ENCODE assay signal across 28 cellular contexts in the genomic region with DNA sequence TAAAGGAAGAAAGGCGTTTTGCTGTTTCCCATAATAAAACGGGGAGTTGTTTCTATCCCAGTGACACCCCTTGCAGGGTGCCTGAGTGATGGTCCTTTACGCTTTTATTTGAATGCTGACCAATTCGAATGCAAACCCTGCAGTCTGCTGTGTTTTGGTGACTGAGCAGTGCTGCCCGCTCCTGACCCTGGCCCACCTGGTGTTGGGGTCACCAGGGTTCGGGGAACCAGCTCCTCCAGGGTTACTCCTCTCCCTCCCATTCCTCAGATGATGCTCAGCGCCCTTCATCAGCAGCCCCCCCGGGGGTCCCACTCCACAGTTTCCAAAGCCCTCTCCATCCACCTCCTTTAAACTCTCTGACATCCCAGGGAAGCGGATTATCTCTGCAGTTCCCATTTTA. TPM values are rescaled to one million over a fixed set of nuclear protein-coding genes. Genes with fewer than 3 reads are reported as not detected.
"Had no signal": no experiment of that assay in that cellular context is flagged by ENCODE, and none has a peak within 500 bp of the region (broad histone marks: within the 10 kb centered on the region; RNA-seq: fewer than 3 reads in every experiment).

No MANE protein-coding gene starts in this region.

- H3K4me1 ChIP-seq: right lobe of liver had no signal

- H3K9me3 ChIP-seq: neutrophil, right lobe of liver, thyroid gland had no signal

- H3K27ac Mint-ChIP-seq: activated T-helper 17 cell treated with anti-CD3 and anti-CD28 coated beads, Interleukin-2, amount 50 U/mL, for 72 hours; progenitor cell of endocrine pancreas; stimulated activated memory B cell treated with anti-CD40 and anti-IgM and Interleukin-4, amounts not matched to agents 10 μg/mL and 1 μg/mL and 100 μg/mL, for 72 hours; stimulated activated naive CD8-positive, alpha-beta T cell treated with anti-CD3 and anti-CD28 coated beads, Interleukin-15, amount 100 ng/mL, for 72 hours; T-cell had no signal

- H3K36me3 ChIP-seq: right lobe of liver, thyroid gland had no signal

- H3K9me3 Mint-ChIP-seq: activated T-helper 17 cell treated with anti-CD3 and anti-CD28 coated beads, Interleukin-2, amount 50 U/mL, for 72 hours; nephron; stimulated activated memory B cell treated with anti-CD40 and anti-IgM and Interleukin-4, amounts not matched to agents 10 μg/mL and 1 μg/mL and 100 μg/mL, for 72 hours; stimulated activated naive CD8-positive, alpha-beta T cell treated with anti-CD3 and anti-CD28 coated beads, Interleukin-15, amount 100 ng/mL, for 72 hours; T-cell had no signal

- H3K36me3 Mint-ChIP-seq: stimulated activated memory B cell treated with anti-CD40 and anti-IgM and Interleukin-4, amounts not matched to agents 10 μg/mL and 1 μg/mL and 100 μg/mL, for 72 hours; T-cell had no signal

- H3K4me3 Mint-ChIP-seq: activated T-helper 17 cell treated with anti-CD3 and anti-CD28 coated beads, Interleukin-2, amount 50 U/mL, for 72 hours; nephron; stimulated activated memory B cell treated with anti-CD40 and anti-IgM and Interleukin-4, amounts not matched to agents 10 μg/mL and 1 μg/mL and 100 μg/mL, for 72 hours; stimulated activated naive CD8-positive, alpha-beta T cell treated with anti-CD3 and anti-CD28 coated beads, Interleukin-15, amount 100 ng/mL, for 72 hours; T-cell had no signal

- H3K4me3 ChIP-seq: right lobe of liver, thyroid gland had no signal

- H3K4me1 Mint-ChIP-seq: activated T-helper 17 cell treated with anti-CD3 and anti-CD28 coated beads, Interleukin-2, amount 50 U/mL, for 72 hours had no signal

- H3K27me3 ChIP-seq: neutrophil had no signal

- DNase-seq: activated CD4-positive, alpha-beta T cell treated with anti-CD3 and anti-CD28 coated beads for 4 hours; activated CD4-positive, alpha-beta T cell treated with anti-CD3 and anti-CD28 coated beads, Interleukin-2, amount 50 U/mL, for 48 hours; activated CD4-positive, CD25-positive, alpha-beta regulatory T cell; activated CD8-positive, alpha-beta memory T cell treated with anti-CD3 and anti-CD28 coated beads for 24 hours; activated gamma-delta T cell treated with Interleukin-2 at 50 U/mL for 16 hours; activated naive CD4-positive, alpha-beta T cell treated with anti-CD3 and anti-CD28 coated beads, Interleukin-2, amount 50 U/mL, for 16 hours; amniotic stem cell; caudate nucleus; cortex of kidney; foreskin fibroblast; left ventricle myocardium superior; mammary epithelial cell; right lobe of liver; stimulated activated CD4-positive, alpha-beta T cell treated with anti-CD3 and anti-CD28 coated beads, Interleukin-1b, Interleukin-23, amount 100 ng/mL, for 48 hours; stimulated activated CD4-positive, alpha-beta T cell treated with anti-CD3 and anti-CD28 coated beads, Interleukin-4, amount 100 ng/mL, for 4 hours; stimulated activated CD8-positive, alpha-beta memory T cell treated with anti-CD3 and anti-CD28 coated beads, Interleukin-4, amount 100 ng/mL, for 48 hours; stimulated activated naive CD8-positive, alpha-beta T cell treated with anti-CD3 and anti-CD28 coated beads, Interleukin-15, amount 100 ng/mL, for 72 hours; T-cell; thyroid gland had no signal

- H3K27ac ChIP-seq: neutrophil, right lobe of liver, thyroid gland had no signal

- ATAC-seq: activated T-helper 17 cell treated with anti-CD3 and anti-CD28 coated beads, Interleukin-2, amount 50 U/mL, for 72 hours; esophagus mucosa; right lobe of liver; stimulated activated memory B cell treated with anti-CD40 and anti-IgM and Interleukin-4, amounts not matched to agents 10 μg/mL and 1 μg/mL and 100 μg/mL, for 72 hours; stimulated activated naive CD8-positive, alpha-beta T cell treated with anti-CD3 and anti-CD28 coated beads, Interleukin-15, amount 100 ng/mL, for 72 hours; T-cell had no signal

RNA-seq across cellular contexts. Expression of gene CA4, which starts 6.0 kb away (rescaled TPM):
- total RNA-seq: activated T-helper 17 cell treated with anti-CD3 and anti-CD28 coated beads, Interleukin-2, amount 50 U/mL, for 72 hours; chondrocyte; mammary epithelial cell; osteocyte; T-cell; T-helper 2 cell treated with Interferon-gamma antibody and Interleukin-4, amounts not matched to agents 100 ng/mL and 5 ng/mL, for 36 hours had no signal
- polyA plus RNA-seq: mammary epithelial cell had no signal
